Comparison of ENCODE assay signal across 16 cellular contexts in the genomic region with DNA sequence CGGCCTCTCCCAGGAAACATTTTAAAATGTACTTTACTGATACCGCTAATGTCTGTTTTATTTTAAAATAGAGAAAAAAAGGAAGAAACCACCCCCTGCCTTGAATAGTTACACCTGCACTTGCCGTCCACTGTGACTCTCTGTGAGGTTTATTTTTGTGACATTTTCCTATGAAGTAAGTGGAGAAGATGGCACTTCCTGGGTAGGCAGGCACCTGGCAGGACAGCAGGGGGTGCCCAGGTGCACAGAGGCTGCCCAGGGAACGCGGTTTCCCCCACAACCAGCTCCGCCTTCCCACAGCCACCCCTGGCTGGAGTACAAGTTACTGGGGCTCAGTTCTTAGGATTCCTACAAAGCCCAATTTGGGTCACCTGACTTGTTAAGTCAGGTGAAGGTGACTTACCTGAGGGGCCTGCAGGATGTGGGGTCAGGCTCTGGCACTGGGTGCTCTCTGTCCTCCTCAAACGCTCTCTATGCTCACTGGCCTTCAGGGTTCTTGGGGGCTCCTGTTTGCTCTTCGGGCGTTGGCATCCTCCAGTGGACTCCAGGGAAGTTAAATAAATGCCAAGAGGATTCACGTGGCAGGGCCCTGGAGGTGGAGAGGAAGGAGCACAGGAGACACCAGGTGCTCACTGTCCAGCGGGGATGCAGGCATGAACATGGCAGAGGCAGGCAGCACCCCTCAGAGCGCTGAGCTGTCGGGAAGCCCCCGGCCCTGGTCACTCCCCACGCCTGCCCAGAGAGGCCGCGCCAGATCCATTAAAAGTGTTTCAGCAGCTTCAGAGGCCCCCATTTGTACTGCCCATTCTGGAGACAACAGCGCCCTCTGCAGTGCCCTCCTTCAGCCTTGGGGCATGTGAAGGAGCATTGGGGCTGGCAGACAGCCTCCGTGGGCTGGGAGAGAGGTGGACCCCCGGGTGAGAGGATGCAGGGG.
"Had no signal": no experiment of that assay in that cellular context is flagged by ENCODE, and none has a peak within 500 bp of the region (broad histone marks: within the 10 kb centered on the region; RNA-seq: fewer than 3 reads in every experiment).

No MANE protein-coding gene starts in this region.

- H3K36me3 Mint-ChIP-seq: activated naive CD8-positive, alpha-beta T cell treated with anti-CD3 and anti-CD28 coated beads for 36 hours; brain; memory B cell had no signal

- H3K4me3 Mint-ChIP-seq: activated CD4-positive, alpha-beta memory T cell treated with anti-CD3 and anti-CD28 coated beads for 36 hours; activated naive CD8-positive, alpha-beta T cell treated with anti-CD3 and anti-CD28 coated beads for 36 hours; activated T-cell treated with anti-CD3 and anti-CD28 coated beads, Interleukin-2, amount 50 U/mL, for 72 hours; brain; memory B cell; naive thymus-derived CD8-positive, alpha-beta T cell had no signal

- H3K9me3 Mint-ChIP-seq: activated T-cell treated with anti-CD3 and anti-CD28 coated beads, Interleukin-2, amount 50 U/mL, for 72 hours; memory B cell had no signal

- H3K9me3 ChIP-seq: uterus had no signal

- ATAC-seq: activated T-cell treated with anti-CD3 and anti-CD28 coated beads, Interleukin-2, amount 50 U/mL, for 72 hours; left lung; naive thymus-derived CD8-positive, alpha-beta T cell had no signal

- H3K27me3 ChIP-seq: uterus had no signal

- H3K27ac ChIP-seq: left lung, tibial artery, uterus had no signal

- DNase-seq: activated CD4-positive, alpha-beta memory T cell treated with anti-CD3 and anti-CD28 coated beads for 36 hours; activated gamma-delta T cell; activated naive CD8-positive, alpha-beta T cell treated with anti-CD3 and anti-CD28 coated beads for 36 hours; activated T-cell treated with anti-CD3 and anti-CD28 coated beads, Interleukin-2, amount 50 U/mL, for 72 hours; dermis blood vessel endothelial cell; erythroblast; left lung; naive thymus-derived CD8-positive, alpha-beta T cell; stimulated activated CD4-positive, alpha-beta T cell treated with anti-CD3 and anti-CD28 coated beads, Interleukin-15, amount 100 ng/mL, for 24 hours; stimulated activated CD4-positive, alpha-beta T cell treated with anti-CD3 and anti-CD28 coated beads, Interleukin-4, amount 100 ng/mL, for 1 hour; stimulated activated naive CD4-positive, alpha-beta T cell; SW 1271; tibial artery; uterus had no signal

- H3K4me1 ChIP-seq: left lung, tibial artery, uterus had no signal

- H3K36me3 ChIP-seq: left lung, tibial artery, uterus had no signal

- H3K4me1 Mint-ChIP-seq: activated naive CD8-positive, alpha-beta T cell treated with anti-CD3 and anti-CD28 coated beads for 36 hours; memory B cell; naive thymus-derived CD8-positive, alpha-beta T cell had no signal

- H3K4me3 ChIP-seq: left lung, tibial artery, uterus had no signal

- H3K27ac Mint-ChIP-seq: activated CD4-positive, alpha-beta memory T cell treated with anti-CD3 and anti-CD28 coated beads for 36 hours; activated naive CD8-positive, alpha-beta T cell treated with anti-CD3 and anti-CD28 coated beads for 36 hours; activated T-cell treated with anti-CD3 and anti-CD28 coated beads, Interleukin-2, amount 50 U/mL, for 72 hours; brain; memory B cell; naive thymus-derived CD8-positive, alpha-beta T cell had no signal
